ENCODE assay signal across 9 cellular contexts in genomic region chr17:82283208-82283749, GRCh38. TPM values are rescaled to one million over a fixed set of nuclear protein-coding genes. Genes with fewer than 3 reads are reported as not detected.
DNase-seq lines count a peak whose midpoint lies in the region; ATAC-seq and TF ChIP-seq lines count a peak whose summit lies in the region.
"Had no signal": no experiment of that assay in that cellular context is flagged by ENCODE, and none has a peak within 500 bp of the region (broad histone marks: within the 10 kb centered on the region; RNA-seq: fewer than 3 reads in every experiment).

No MANE protein-coding gene starts in this region.

- H3K27ac ChIP-seq in parathyroid adenoma: no peak overlapping the region

- ATAC-seq in naive thymus-derived CD8-positive, alpha-beta T cell: no peak
- no peak for ATAC-seq in HG03045 (IDR thresholded peaks at IDR 0.05; ENCODE audit: unreplicated experiment)
- ATAC-seq in sciatic nerve: no peak

- TF ChIP-seq CTCF in parathyroid adenoma (IDR thresholded peaks at IDR 0.05): no peak

- no peaks in the 10 kb centered on the region for H3K36me3 Mint-ChIP-seq in naive thymus-derived CD8-positive, alpha-beta T cell
- H3K36me3 Mint-ChIP-seq: memory B cell had no signal

- intact Hi-C loops in sciatic nerve (cut with DNase I): no loop called here

- H3K4me1 ChIP-seq in parathyroid adenoma: peaks cover 23% of the 10 kb centered on the region

- H3K9me3 Mint-ChIP-seq in naive thymus-derived CD8-positive, alpha-beta T cell: no peaks in the 10 kb centered on the region
- H3K9me3 Mint-ChIP-seq: memory B cell had no signal

- no peak overlapping the region for H3K9ac ChIP-seq in parathyroid adenoma

- H3K27me3 ChIP-seq in parathyroid adenoma (ENCODE audit: control insufficient read depth, insufficient read depth, low read length): no peaks in the 10 kb centered on the region

- no peak overlapping the region for H3K4me2 ChIP-seq in parathyroid adenoma (ENCODE audit: low read length)

- H3K79me2 ChIP-seq in parathyroid adenoma: no peaks in the 10 kb centered on the region

- peaks cover 10 to 18% (median 15%) of the 10 kb centered on the region in 4 donors for H3K4me1 Mint-ChIP-seq in naive thymus-derived CD8-positive, alpha-beta T cell

- H3K4me3 ChIP-seq in parathyroid adenoma (ENCODE audit: low read depth, low read length): no peak overlapping the region

- no peaks in the 10 kb centered on the region for H3K9me3 ChIP-seq in parathyroid adenoma (ENCODE audit: control insufficient read depth, low read length)

- POLR2A ChIA-PET in naive thymus-derived CD8-positive, alpha-beta T cell (lab: Charles Lee): interaction anchor here (0.6 to 2.2 kb wide), 5 partner anchors 9 to 227 kb away, joined by 3 to 13 read pairs (median 8); partner anchors contain the start of gene CSNK1D

- no peak overlapping the region for H3K4me3 Mint-ChIP-seq in naive thymus-derived CD8-positive, alpha-beta T cell
- H3K4me3 Mint-ChIP-seq: memory B cell had no signal

- H2AFZ ChIP-seq in parathyroid adenoma: peak overlapping the region; percentile 49

- DNase-seq in NCI-H1436 (lab: John Stamatoyannopoulos, UW) (peak; percentile 70), NCI-H1436 treated with DMSO at 0.1 percent for 48 hours (lab: John Stamatoyannopoulos, UW) (no peak), NCI-H2107 treated with DMSO at 0.1 percent for 48 hours (lab: John Stamatoyannopoulos, UW; ENCODE audit: unreplicated experiment) (peak; percentile 22), amniotic stem cell (lab: John Stamatoyannopoulos, UW) (peak; percentile 22), sciatic nerve (ENCODE audit: low spot score) (no peak)
- no peak for DNase-seq in naive thymus-derived CD8-positive, alpha-beta T cell

- no peaks in the 10 kb centered on the region for H3K27me3 Mint-ChIP-seq in naive thymus-derived CD8-positive, alpha-beta T cell

- peak overlapping the region in 2 of 10 donors; percentile 15 to 68 for H3K27ac Mint-ChIP-seq in naive thymus-derived CD8-positive, alpha-beta T cell
- H3K27ac Mint-ChIP-seq: memory B cell had no signal

- H3K36me3 ChIP-seq in parathyroid adenoma (ENCODE audit: control insufficient read depth, insufficient read depth, low read length): no peaks in the 10 kb centered on the region

RNA-seq across cellular contexts. Expression of gene CSNK1D, which starts 9.8 kb away (rescaled TPM):
- total RNA-seq in naive thymus-derived CD8-positive, alpha-beta T cell: 100 to 1,000 TPM; 184 to 201 TPM
- 10 to 100 TPM; 47.6 to 72.1 (median 48.6) TPM for polyA plus RNA-seq in naive thymus-derived CD8-positive, alpha-beta T cell
- total RNA-seq in sciatic nerve: 152 TPM

RNA-seq across cellular contexts. Expression of gene CD7, which starts 34.1 kb away (rescaled TPM):
- 10 to 100 TPM; 66.9 to 67.8 TPM for total RNA-seq in naive thymus-derived CD8-positive, alpha-beta T cell
- 100 to 1,000 TPM; 166 to 233 (median 205) TPM for polyA plus RNA-seq in naive thymus-derived CD8-positive, alpha-beta T cell
- total RNA-seq in sciatic nerve: 2.5 TPM

RNA-seq across cellular contexts. Expression of gene SECTM1, which starts 50.3 kb away (rescaled TPM):
- under 1 TPM in 1 of 2 experiments, not detected in 1; 0.18 TPM for total RNA-seq in naive thymus-derived CD8-positive, alpha-beta T cell
- 1 to 10 TPM in 1 of 3 donors, not detected in 2; 1.2 TPM for polyA plus RNA-seq in naive thymus-derived CD8-positive, alpha-beta T cell
- 22.2 TPM for total RNA-seq in sciatic nerve

RNA-seq across cellular contexts. Expression of gene SLC16A3, which starts 54.4 kb away (rescaled TPM):
- total RNA-seq in naive thymus-derived CD8-positive, alpha-beta T cell: 10 to 100 TPM; 10.1 to 11.6 TPM
- polyA plus RNA-seq in naive thymus-derived CD8-positive, alpha-beta T cell: 1 to 10 TPM in 2 of 3 donors, under 1 TPM in 1; 0.91 to 1.5 (median 1.0) TPM
- 53.1 TPM for total RNA-seq in sciatic nerve

Comparison
In these comparisons a context has a peak if more than half of its experiments do, and no peak if none do; other contexts are left out.
1. DNase-seq: peak in NCI-H1436 (single experiment), NCI-H2107 treated with DMSO at 0.1 percent for 48 hours (single experiment) and amniotic stem cell (single experiment); none in NCI-H1436 treated with DMSO at 0.1 percent for 48 hours (single experiment), naive thymus-derived CD8-positive, alpha-beta T cell (0 of 10) and sciatic nerve (single experiment).
2. RNA of gene CD7, which starts 34.1 kb away (total RNA-seq): 66.9 to 67.8 TPM in naive thymus-derived CD8-positive, alpha-beta T cell; 2.5 TPM in sciatic nerve (single experiment); every median in the first group is over 10 times any median in the second.
3. RNA of gene SECTM1, which starts 50.3 kb away (total RNA-seq): 22.2 TPM in sciatic nerve (single experiment); 0.18 TPM in naive thymus-derived CD8-positive, alpha-beta T cell; every median in the first group is over 10 times any median in the second.